ENCODE assay signal across 21 cellular contexts in the genomic region with DNA sequence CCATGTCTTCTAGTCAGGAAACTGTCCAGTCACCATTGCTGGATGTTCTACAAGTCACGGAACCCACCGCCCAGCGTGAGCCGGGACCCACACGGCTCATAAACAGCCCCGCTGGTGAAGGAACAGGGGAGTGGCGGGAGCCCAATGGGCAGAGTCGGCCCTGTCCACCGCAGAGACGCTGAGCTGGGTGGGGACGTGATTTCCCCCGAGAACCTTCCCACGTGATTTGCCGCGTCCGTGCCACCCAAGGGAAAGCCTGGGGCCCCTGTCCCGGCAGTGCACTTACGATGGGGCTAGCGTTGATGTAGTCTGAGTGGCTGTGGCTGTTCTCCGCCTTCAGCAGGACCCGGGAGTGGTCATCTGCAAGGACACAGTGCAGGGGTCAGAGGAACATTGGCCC.
DNase-seq lines count a peak whose midpoint lies in the region; ATAC-seq and TF ChIP-seq lines count a peak whose summit lies in the region.
"Had no signal": no experiment of that assay in that cellular context is flagged by ENCODE, and none has a peak within 500 bp of the region (broad histone marks: within the 10 kb centered on the region; RNA-seq: fewer than 3 reads in every experiment).

No MANE protein-coding gene starts in this region.

- H3K27ac ChIP-seq in neuronal stem cell (replicated peaks; ENCODE audit: low read length), result no peak overlapping the region
- H3K27ac ChIP-seq in sigmoid colon, result no peak overlapping the region
- H3K27ac ChIP-seq: BLaER1, C4-2B had no signal

- H2BK5ac ChIP-seq in neuronal stem cell (ENCODE audit: low read length), result peak overlapping the region; percentile 73

- peak overlapping the region; percentile 91 for H3K14ac ChIP-seq in neuronal stem cell (ENCODE audit: low read length)

- H3K79me1 ChIP-seq in neuronal stem cell (ENCODE audit: low read depth, low read length), result peaks cover 5% of the 10 kb centered on the region

- peaks cover 19 to 97% of the 10 kb centered on the region in 2 donors for H3K36me3 ChIP-seq in neuronal stem cell (replicated peaks in 1 of 2; ENCODE audit: control insufficient read depth in 2 of 2, insufficient read depth in 2 of 2, low read length in 2 of 2)
- H3K36me3 ChIP-seq in sigmoid colon, result no peaks in the 10 kb centered on the region
- H3K36me3 ChIP-seq: BLaER1, HAP-1 had no signal

- peak overlapping the region; percentile 48 for H2AK5ac ChIP-seq in neuronal stem cell (ENCODE audit: low read depth, low read length)

- H3K4me3 ChIP-seq in neuronal stem cell (ENCODE audit: low read length in 2 of 2) (no peak overlapping the region), sigmoid colon (no peak overlapping the region)
- H3K4me3 ChIP-seq: BLaER1, GM12878, HAP-1 had no signal

- no CpG with 5 or more reads among the region's 21 CpGs for WGBS in neuronal stem cell (ENCODE audit: extremely low coverage in 2 of 2, insufficient read length in 2 of 2, insufficient replicate concordance in 1 of 2), 2 donors
- 88 to 92% methylated on average over 21 of the region's 21 CpGs for WGBS in sigmoid colon, 2 donors

- H2AFZ ChIP-seq in neuronal stem cell (ENCODE audit: low read length), result no peak overlapping the region

- H4K91ac ChIP-seq in neuronal stem cell (ENCODE audit: low read depth, low read length, poor library complexity), result no peak overlapping the region

- TF ChIP-seq CTCF in WTC11 (IDR thresholded peaks at IDR 0.05), result no peak
- no peak for TF ChIP-seq CTCF in chondrocyte (IDR thresholded peaks at IDR 0.05)
- TF ChIP-seq CTCF in sigmoid colon (IDR thresholded peaks at IDR 0.05), result no peak

- peak overlapping the region; percentile 34 for H3K23ac ChIP-seq in neuronal stem cell (ENCODE audit: low read depth, low read length, poor library complexity)

- intact Hi-C loops in sigmoid colon (cut with DNase I), result no loop called here

- H3K4me2 ChIP-seq in neuronal stem cell (ENCODE audit: insufficient read depth, low read length, poor library complexity, severe bottlenecking), result no peak overlapping the region

- TF ChIP-seq EP300 in sigmoid colon (IDR thresholded peaks at IDR 0.05), result no peak

- no peak overlapping the region for H3K4me3 Mint-ChIP-seq in WTC11
- H3K4me3 Mint-ChIP-seq in chondrocyte (ENCODE audit: unreplicated experiment), result no peak overlapping the region
- H3K4me3 Mint-ChIP-seq: B cell; CD4-positive, CD25-positive, alpha-beta regulatory T cell; CD8-positive, alpha-beta T cell; HFFc6 had no signal

- DNase-seq in WTC11 (ENCODE audit: low spot score) (peak; percentile 5), chondrocyte (ENCODE audit: low spot score) (peak; percentile 80), neuronal stem cell (ENCODE audit: low spot score) (no peak), sigmoid colon (peak; percentile 26), NCI-H748 treated with DMSO at 0.1 percent for 48 hours (lab: John Stamatoyannopoulos, UW) (no peak)
- DNase-seq: Caco-2; CD4-positive, CD25-positive, alpha-beta regulatory T cell; CD8-positive, alpha-beta T cell; DMS153; DND-41; GDM1; GOT3; HFFc6 had no signal

- H3K4me1 Mint-ChIP-seq in WTC11 (no peaks in the 10 kb centered on the region), chondrocyte (ENCODE audit: low read depth) (no peaks in the 10 kb centered on the region)
- H3K4me1 Mint-ChIP-seq: B cell had no signal

- no peaks in the 10 kb centered on the region for H3K9me3 ChIP-seq in neuronal stem cell (replicated peaks in 1 of 2; ENCODE audit: control insufficient read depth in 2 of 2, insufficient read depth in 1 of 2, low read depth in 1 of 2, low read length in 2 of 2)
- H3K9me3 ChIP-seq in sigmoid colon, result no peaks in the 10 kb centered on the region
- H3K9me3 ChIP-seq: Caco-2, HAP-1 had no signal

- CTCF ChIA-PET in WTC11 (lab: Charles Lee), result no interaction called here

- no peak overlapping the region for H3K4ac ChIP-seq in neuronal stem cell (ENCODE audit: low read length)

- no peak for TF ChIP-seq POLR2A in sigmoid colon (IDR thresholded peaks at IDR 0.05)

- H2BK15ac ChIP-seq in neuronal stem cell (ENCODE audit: low read length), result no peak overlapping the region

- peaks cover 0 to 1% of the 10 kb centered on the region in 2 donors for H3K4me1 ChIP-seq in neuronal stem cell (ENCODE audit: control insufficient read depth in 2 of 2, insufficient read depth in 1 of 2, low read depth in 1 of 2, low read length in 2 of 2)
- no peaks in the 10 kb centered on the region for H3K4me1 ChIP-seq in sigmoid colon
- H3K4me1 ChIP-seq: HAP-1 had no signal

- no peak overlapping the region for H4K8ac ChIP-seq in neuronal stem cell (ENCODE audit: low read depth, low read length)

- H3K27me3 Mint-ChIP-seq in WTC11 (ENCODE audit: low read depth), result peaks cover 94% of the 10 kb centered on the region
- peaks cover 4% of the 10 kb centered on the region for H3K27me3 Mint-ChIP-seq in chondrocyte (ENCODE audit: low read depth)
- H3K27me3 Mint-ChIP-seq: B cell had no signal

- no peak overlapping the region for H3K9ac ChIP-seq in neuronal stem cell (ENCODE audit: low read depth, low read length, poor library complexity)
- H3K9ac ChIP-seq: BLaER1 had no signal

- H2BK120ac ChIP-seq in neuronal stem cell (ENCODE audit: low read depth, low read length), result no peak overlapping the region

- H3K27ac Mint-ChIP-seq in WTC11 (no peak overlapping the region), chondrocyte (ENCODE audit: unreplicated experiment) (no peak overlapping the region)
- H3K27ac Mint-ChIP-seq: B cell; CD4-positive, CD25-positive, alpha-beta regulatory T cell; CD8-positive, alpha-beta T cell; HFFc6 had no signal

- POLR2A ChIA-PET in WTC11 (lab: Charles Lee), result no interaction called here

- H3K18ac ChIP-seq in neuronal stem cell (ENCODE audit: low read length), result peak overlapping the region; percentile 74

- H3K36me3 Mint-ChIP-seq in WTC11 (peaks cover 10% of the 10 kb centered on the region), chondrocyte (ENCODE audit: low read depth) (no peaks in the 10 kb centered on the region)
- H3K36me3 Mint-ChIP-seq: CD4-positive, CD25-positive, alpha-beta regulatory T cell; CD8-positive, alpha-beta T cell had no signal

- no peak overlapping the region for H2BK12ac ChIP-seq in neuronal stem cell (ENCODE audit: low read length)

- ATAC-seq in WTC11 (no peak), GM21576 (IDR thresholded peaks at IDR 0.05; ENCODE audit: unreplicated experiment) (no peak), HG02571 (IDR thresholded peaks at IDR 0.05; ENCODE audit: unreplicated experiment) (no peak), GM21423 (IDR thresholded peaks at IDR 0.05; ENCODE audit: unreplicated experiment) (no peak)
- ATAC-seq: CD8-positive, alpha-beta T cell; GM12878 had no signal

- peaks cover 14% of the 10 kb centered on the region for H3K9me3 Mint-ChIP-seq in WTC11
- no peaks in the 10 kb centered on the region for H3K9me3 Mint-ChIP-seq in chondrocyte (ENCODE audit: low read depth)
- H3K9me3 Mint-ChIP-seq: CD8-positive, alpha-beta T cell had no signal

- no peaks in the 10 kb centered on the region for H3K27me3 ChIP-seq in neuronal stem cell (ENCODE audit: control insufficient read depth in 3 of 3, insufficient read depth in 3 of 3, low read depth in 1 of 3, low read length in 3 of 3)
- peaks cover 0 to 8% (median 0%) of the 10 kb centered on the region in 3 donors for H3K27me3 ChIP-seq in sigmoid colon
- H3K27me3 ChIP-seq: BLaER1 had no signal

TF ChIP-seq in WTC11, 78 proteins besides CTCF, POLR2A, EP300 and RAD21 (continues in another document):
- TF ChIP-seq, protein P1, sequence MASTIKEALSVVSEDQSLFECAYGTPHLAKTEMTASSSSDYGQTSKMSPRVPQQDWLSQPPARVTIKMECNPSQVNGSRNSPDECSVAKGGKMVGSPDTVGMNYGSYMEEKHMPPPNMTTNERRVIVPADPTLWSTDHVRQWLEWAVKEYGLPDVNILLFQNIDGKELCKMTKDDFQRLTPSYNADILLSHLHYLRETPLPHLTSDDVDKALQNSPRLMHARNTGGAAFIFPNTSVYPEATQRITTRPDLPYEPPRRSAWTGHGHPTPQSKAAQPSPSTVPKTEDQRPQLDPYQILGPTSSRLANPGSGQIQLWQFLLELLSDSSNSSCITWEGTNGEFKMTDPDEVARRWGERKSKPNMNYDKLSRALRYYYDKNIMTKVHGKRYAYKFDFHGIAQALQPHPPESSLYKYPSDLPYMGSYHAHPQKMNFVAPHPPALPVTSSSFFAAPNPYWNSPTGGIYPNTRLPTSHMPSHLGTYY (CRISPR knock-in tag; IDR thresholded peaks at IDR 0.05), result no peak
- TF ChIP-seq CREB1 (CRISPR knock-in tag; IDR thresholded peaks at IDR 0.05) (no peak), SOX15 (CRISPR knock-in tag; IDR thresholded peaks at IDR 0.05) (no peak), ELF4 (CRISPR knock-in tag; IDR thresholded peaks at IDR 0.05; ENCODE audit: low read depth) (no peak), TEAD1 (CRISPR knock-in tag; IDR thresholded peaks at IDR 0.05) (no peak), AR (CRISPR knock-in tag; IDR thresholded peaks at IDR 0.05) (no peak)
- TF ChIP-seq, protein P2, sequence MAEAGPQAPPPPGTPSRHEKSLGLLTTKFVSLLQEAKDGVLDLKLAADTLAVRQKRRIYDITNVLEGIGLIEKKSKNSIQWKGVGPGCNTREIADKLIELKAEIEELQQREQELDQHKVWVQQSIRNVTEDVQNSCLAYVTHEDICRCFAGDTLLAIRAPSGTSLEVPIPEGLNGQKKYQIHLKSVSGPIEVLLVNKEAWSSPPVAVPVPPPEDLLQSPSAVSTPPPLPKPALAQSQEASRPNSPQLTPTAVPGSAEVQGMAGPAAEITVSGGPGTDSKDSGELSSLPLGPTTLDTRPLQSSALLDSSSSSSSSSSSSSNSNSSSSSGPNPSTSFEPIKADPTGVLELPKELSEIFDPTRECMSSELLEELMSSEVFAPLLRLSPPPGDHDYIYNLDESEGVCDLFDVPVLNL (CRISPR knock-in tag; IDR thresholded peaks at IDR 0.05; ENCODE audit: borderline replicate concordance, low read depth), result no peak

Comparison
In these comparisons a context has a peak if more than half of its experiments do, and no peak if none do; other contexts are left out.
1. DNase-seq: peak in WTC11 (single experiment), chondrocyte (single experiment) and sigmoid colon (single experiment); none in neuronal stem cell (single experiment) and NCI-H748 treated with DMSO at 0.1 percent for 48 hours (single experiment).